9 cellular contexts compared by ENCODE assay signal in genomic region chr3:186882881-186883685, GRCh38. TPM values are rescaled to one million over a fixed set of nuclear protein-coding genes. Genes with fewer than 3 reads are reported as not detected.
A peak's percentile ranks its signal among the peaks of the same experiment; 100 is the strongest.
DNase-seq lines count a peak whose midpoint lies in the region; ATAC-seq and TF ChIP-seq lines count a peak whose summit lies in the region.
"Had no signal": no experiment of that assay in that cellular context is flagged by ENCODE, and none has a peak within 500 bp of the region (broad histone marks: within the 10 kb centered on the region; RNA-seq: fewer than 3 reads in every experiment).

No MANE protein-coding gene starts in this region.

- peak; percentile 95 for ATAC-seq in activated CD8-positive, alpha-beta T cell treated with anti-CD3 and anti-CD28 coated beads for 36 hours
- no peak for ATAC-seq in HG03135 (IDR thresholded peaks at IDR 0.05; ENCODE audit: unreplicated experiment)
- ATAC-seq in GM21390 (IDR thresholded peaks at IDR 0.05; ENCODE audit: unreplicated experiment) = no peak

- CTCF ChIA-PET in activated CD8-positive, alpha-beta T cell treated with anti-CD3 and anti-CD28 coated beads for 36 hours (lab: Charles Lee) = interaction anchor here (2.7 kb wide), 1 partner anchor 34 kb away, joined by 15 read pairs; no protein-coding TSS in a partner anchor

- H3K4me3 Mint-ChIP-seq in activated CD8-positive, alpha-beta T cell treated with anti-CD3 and anti-CD28 coated beads for 36 hours = peak overlapping the region; percentile 38
- H3K4me3 Mint-ChIP-seq in stimulated activated naive CD8-positive, alpha-beta T cell treated with anti-CD3 and anti-CD28 coated beads, Interleukin-15, Interleukin-2, amounts not matched to agents 100 ng/mL and 50 ng/mL, for 24 hours = peak overlapping the region; percentile 67
- H3K4me3 Mint-ChIP-seq: B cell had no signal

- H3K36me3 Mint-ChIP-seq in activated CD8-positive, alpha-beta T cell treated with anti-CD3 and anti-CD28 coated beads for 36 hours (ENCODE audit: low read depth) = no peaks in the 10 kb centered on the region
- no peaks in the 10 kb centered on the region for H3K36me3 Mint-ChIP-seq in stimulated activated naive CD8-positive, alpha-beta T cell treated with anti-CD3 and anti-CD28 coated beads, Interleukin-15, Interleukin-2, amounts not matched to agents 100 ng/mL and 50 ng/mL, for 24 hours (ENCODE audit: low read depth)

- intact Hi-C loops in activated CD8-positive, alpha-beta T cell treated with anti-CD3 and anti-CD28 coated beads for 36 hours (cut with micrococcal nuclease) = loop anchor here (2.0 kb wide), 1 partner anchor 48 kb away; the partner anchor contains the start of gene ST6GAL1

- peaks cover 48% of the 10 kb centered on the region for H3K4me1 Mint-ChIP-seq in activated CD8-positive, alpha-beta T cell treated with anti-CD3 and anti-CD28 coated beads for 36 hours (ENCODE audit: low read depth)
- peaks cover 61% of the 10 kb centered on the region for H3K4me1 Mint-ChIP-seq in stimulated activated naive CD8-positive, alpha-beta T cell treated with anti-CD3 and anti-CD28 coated beads, Interleukin-15, Interleukin-2, amounts not matched to agents 100 ng/mL and 50 ng/mL, for 24 hours (ENCODE audit: low read depth)

- DNase-seq in activated CD8-positive, alpha-beta memory T cell treated with anti-CD3 and anti-CD28 coated beads for 24 hours = peak; percentile 70
- no peak for DNase-seq in activated CD8-positive, alpha-beta memory T cell treated with anti-CD3 and anti-CD28 coated beads, Interleukin-2, amount 50 U/mL, for 4 hours
- peak; percentile 69 for DNase-seq in activated CD8-positive, alpha-beta T cell treated with anti-CD3 and anti-CD28 coated beads for 36 hours
- DNase-seq in foreskin melanocyte (peak; percentile 79), DMS 273 (lab: John Stamatoyannopoulos, UW; ENCODE audit: unreplicated experiment) (no peak)

- H3K27me3 Mint-ChIP-seq in activated CD8-positive, alpha-beta T cell treated with anti-CD3 and anti-CD28 coated beads for 36 hours = no peaks in the 10 kb centered on the region
- H3K27me3 Mint-ChIP-seq in stimulated activated naive CD8-positive, alpha-beta T cell treated with anti-CD3 and anti-CD28 coated beads, Interleukin-15, Interleukin-2, amounts not matched to agents 100 ng/mL and 50 ng/mL, for 24 hours = no peaks in the 10 kb centered on the region

- TF ChIP-seq CTCF in activated CD8-positive, alpha-beta T cell treated with anti-CD3 and anti-CD28 coated beads for 36 hours (IDR thresholded peaks at IDR 0.05) = no peak

- peaks cover 2% of the 10 kb centered on the region for H3K9me3 Mint-ChIP-seq in activated CD8-positive, alpha-beta T cell treated with anti-CD3 and anti-CD28 coated beads for 36 hours
- no peaks in the 10 kb centered on the region for H3K9me3 Mint-ChIP-seq in stimulated activated naive CD8-positive, alpha-beta T cell treated with anti-CD3 and anti-CD28 coated beads, Interleukin-15, Interleukin-2, amounts not matched to agents 100 ng/mL and 50 ng/mL, for 24 hours

- POLR2A ChIA-PET in activated CD8-positive, alpha-beta T cell treated with anti-CD3 and anti-CD28 coated beads for 36 hours (lab: Charles Lee) = interaction anchor here (0.6 to 1.4 kb wide), 4 partner anchors 8 to 124 kb away, joined by 3 to 4 read pairs (median 3); partner anchors contain the start of gene ST6GAL1

- H3K27ac Mint-ChIP-seq in activated CD8-positive, alpha-beta T cell treated with anti-CD3 and anti-CD28 coated beads for 36 hours = peak overlapping the region; percentile 88
- peak overlapping the region; percentile 88 for H3K27ac Mint-ChIP-seq in stimulated activated naive CD8-positive, alpha-beta T cell treated with anti-CD3 and anti-CD28 coated beads, Interleukin-15, Interleukin-2, amounts not matched to agents 100 ng/mL and 50 ng/mL, for 24 hours
- H3K27ac Mint-ChIP-seq: B cell had no signal

RNA-seq across cellular contexts. Expression of gene ADIPOQ, which starts 40.6 kb away (rescaled TPM):
- not detected for total RNA-seq in activated CD8-positive, alpha-beta T cell treated with anti-CD3 and anti-CD28 coated beads for 36 hours
- total RNA-seq: B cell had no signal

RNA-seq across cellular contexts. Expression of gene ST6GAL1, which starts 47.2 kb away (rescaled TPM):
- 10 to 100 TPM; 84.6 to 99.2 TPM for total RNA-seq in activated CD8-positive, alpha-beta T cell treated with anti-CD3 and anti-CD28 coated beads for 36 hours

Comparison
In these comparisons a context has a peak if more than half of its experiments do, and no peak if none do; other contexts are left out.
1. DNase-seq: peak in activated CD8-positive, alpha-beta memory T cell treated with anti-CD3 and anti-CD28 coated beads for 24 hours (single experiment), activated CD8-positive, alpha-beta T cell treated with anti-CD3 and anti-CD28 coated beads for 36 hours (single experiment) and foreskin melanocyte (single experiment); none in activated CD8-positive, alpha-beta memory T cell treated with anti-CD3 and anti-CD28 coated beads, Interleukin-2, amount 50 U/mL, for 4 hours (single experiment) and DMS 273 (single experiment).